ENCODE assay signal across 19 cellular contexts in the genomic region with DNA sequence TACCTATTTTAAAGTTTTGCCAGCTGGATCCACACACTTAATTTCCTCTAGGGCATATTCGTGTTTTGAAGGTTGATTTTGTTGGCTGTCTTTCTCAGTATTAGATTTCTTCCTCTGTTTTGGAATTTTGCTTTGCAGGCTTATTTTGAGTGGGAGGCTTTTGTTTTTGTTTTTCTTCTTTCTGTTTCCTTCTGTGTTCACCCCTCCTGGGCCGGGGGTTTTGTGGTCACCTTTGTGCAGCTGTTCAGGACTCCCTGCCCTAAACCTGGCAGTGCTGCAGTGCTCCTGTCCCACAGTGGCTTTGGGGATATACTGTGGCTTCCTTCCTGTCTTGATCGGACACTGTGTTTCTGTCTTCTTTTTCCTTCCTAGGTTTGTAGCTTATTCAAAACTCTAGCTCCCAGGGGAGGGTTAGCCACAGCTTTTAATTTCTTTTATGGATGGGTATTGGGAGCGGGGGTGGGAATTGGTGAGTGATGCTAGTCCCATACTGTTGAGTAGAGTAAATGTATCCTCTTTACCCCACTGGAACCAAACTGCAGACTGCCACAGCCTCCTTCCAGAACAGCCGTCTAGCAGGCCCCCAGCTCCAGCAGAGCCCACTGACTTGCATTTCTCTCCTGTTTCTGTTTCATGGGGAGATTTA.
"Had no signal": no experiment of that assay in that cellular context is flagged by ENCODE, and none has a peak within 500 bp of the region (broad histone marks: within the 10 kb centered on the region; RNA-seq: fewer than 3 reads in every experiment).

No MANE protein-coding gene starts in this region.

- H3K9me3 ChIP-seq: prostate gland, right lobe of liver, transverse colon had no signal

- H3K79me2 ChIP-seq: hepatocyte had no signal

- H3K36me3 ChIP-seq: brain microvascular endothelial cell, prostate gland, right lobe of liver, transverse colon had no signal

- H3K27ac ChIP-seq: brain microvascular endothelial cell, hepatocyte, prostate gland, right lobe of liver, transverse colon had no signal

- H3K9me3 Mint-ChIP-seq: activated CD4-positive, alpha-beta T cell treated with anti-CD3 and anti-CD28 coated beads, Interleukin-2, amount 10 ng/mL, durations not matched to agents 7 days and 5 days; activated T-cell treated with anti-CD3 and anti-CD28 coated beads, Interleukin-2, amount 50 U/mL, for 24 hours had no signal

- H3K4me1 ChIP-seq: prostate gland, right lobe of liver had no signal

- H3K36me3 Mint-ChIP-seq: activated naive CD4-positive, alpha-beta T cell treated with anti-CD3 and anti-CD28 coated beads, Interleukin-2, amount 50 U/mL, for 72 hours; naive B cell had no signal

- H3K4me2 ChIP-seq: hepatocyte had no signal

- H3K4me3 Mint-ChIP-seq: activated CD4-positive, alpha-beta T cell treated with anti-CD3 and anti-CD28 coated beads, Interleukin-2, amount 10 ng/mL, durations not matched to agents 7 days and 5 days; activated T-cell treated with anti-CD3 and anti-CD28 coated beads, Interleukin-2, amount 50 U/mL, for 24 hours; naive B cell; T-helper 17 cell had no signal

- H3K4me3 ChIP-seq: hepatocyte, prostate gland, right lobe of liver, transverse colon had no signal

- FAIRE-seq: kidney, TTC549 had no signal

- H3K27me3 ChIP-seq: brain microvascular endothelial cell, hepatocyte, right lobe of liver, transverse colon had no signal

- H3K27me3 Mint-ChIP-seq: activated CD4-positive, alpha-beta T cell treated with anti-CD3 and anti-CD28 coated beads, Interleukin-2, amount 10 ng/mL, durations not matched to agents 7 days and 5 days; activated T-cell treated with anti-CD3 and anti-CD28 coated beads, Interleukin-2, amount 50 U/mL, for 24 hours; T-helper 17 cell had no signal

- H2AFZ ChIP-seq: hepatocyte had no signal

- H3K27ac Mint-ChIP-seq: activated CD4-positive, alpha-beta T cell treated with anti-CD3 and anti-CD28 coated beads, Interleukin-2, amount 10 ng/mL, durations not matched to agents 7 days and 5 days; activated naive CD4-positive, alpha-beta T cell treated with anti-CD3 and anti-CD28 coated beads, Interleukin-2, amount 50 U/mL, for 72 hours; activated T-cell treated with anti-CD3 and anti-CD28 coated beads, Interleukin-2, amount 50 U/mL, for 24 hours; T-helper 17 cell had no signal

- ATAC-seq: activated naive CD4-positive, alpha-beta T cell treated with anti-CD3 and anti-CD28 coated beads, Interleukin-2, amount 50 U/mL, for 72 hours; left ventricle myocardium superior; right lobe of liver; T-helper 17 cell had no signal

- H3K4me1 Mint-ChIP-seq: activated CD4-positive, alpha-beta T cell treated with anti-CD3 and anti-CD28 coated beads, Interleukin-2, amount 10 ng/mL, durations not matched to agents 7 days and 5 days; naive B cell had no signal

- DNase-seq: activated CD4-positive, alpha-beta T cell treated with anti-CD3 and anti-CD28 coated beads, Interleukin-2, amount 10 ng/mL, durations not matched to agents 7 days and 5 days; activated CD4-positive, CD25-positive, alpha-beta regulatory T cell; activated effector memory CD4-positive, alpha-beta T cell treated with Interleukin-2 at 50 U/mL for 16 hours; activated T-cell treated with anti-CD3 and anti-CD28 coated beads, Interleukin-2, amount 50 U/mL, for 24 hours; amniotic stem cell; brain microvascular endothelial cell; kidney; left ventricle myocardium superior; naive B cell; right lobe of liver; stimulated activated CD4-positive, alpha-beta T cell treated with anti-CD3 and anti-CD28 coated beads, Interleukin-2, amount 100 ng/mL, for 24 hours; stimulated activated naive CD4-positive, alpha-beta T cell; substantia nigra; T-helper 17 cell; transverse colon had no signal
